ENCODE assay signal across 8 cellular contexts in genomic region chr5:43042626-43043399, GRCh38. TPM values are rescaled to one million over a fixed set of nuclear protein-coding genes. Genes with fewer than 3 reads are reported as not detected.
DNase-seq lines count a peak whose midpoint lies in the region; ATAC-seq and TF ChIP-seq lines count a peak whose summit lies in the region.

No MANE protein-coding gene starts in this region.

- H3K36me3 Mint-ChIP-seq in type B pancreatic cell: no peaks in the 10 kb centered on the region

- H3K36me3 ChIP-seq in neuron (ENCODE audit: insufficient read depth, low read length): no peaks in the 10 kb centered on the region

- H3K27ac Mint-ChIP-seq in type B pancreatic cell: peak overlapping the region; percentile 83

- peak overlapping the region; percentile 55 for H3K4me3 ChIP-seq in neuron (ENCODE audit: low read length)

- ATAC-seq in GM21360 (IDR thresholded peaks at IDR 0.05; ENCODE audit: unreplicated experiment): peak; percentile 7

- no peaks in the 10 kb centered on the region for H3K9me3 ChIP-seq in neuron (ENCODE audit: low read length)

- H3K4me1 ChIP-seq in neuron (ENCODE audit: insufficient read depth, low read length): peaks cover 10% of the 10 kb centered on the region

- no peaks in the 10 kb centered on the region for H3K27me3 ChIP-seq in neuron (ENCODE audit: insufficient read depth, low read length)

- H3K9me3 Mint-ChIP-seq in type B pancreatic cell: no peaks in the 10 kb centered on the region

- H2AFZ ChIP-seq in neuron (ENCODE audit: low read depth, low read length): peak overlapping the region; percentile 68

- peaks cover 21% of the 10 kb centered on the region for H3K4me1 Mint-ChIP-seq in type B pancreatic cell (ENCODE audit: unreplicated experiment)

- H3K27me3 Mint-ChIP-seq in type B pancreatic cell: peaks cover 87% of the 10 kb centered on the region

- peak; percentile 69 for DNase-seq in DMS 273 treated with DMSO at 0.1 percent for 48 hours (lab: John Stamatoyannopoulos, UW)
- peak in 75 of 76 experiments; percentile 13 to 93 (median 87) for DNase-seq in HUDEP-2 (lab: John Stamatoyannopoulos, UW; ENCODE audit: unreplicated experiment in 76 of 76)
- peak; percentile 47 for DNase-seq in OCI-M2 (lab: John Stamatoyannopoulos, UW; ENCODE audit: unreplicated experiment)
- peak; percentile 45 for DNase-seq in activated T-helper 1 cell treated with Interleukin-2 at 50 U/mL for 16 hours (ENCODE audit: low read depth)
- peak; percentile 75 for DNase-seq in fibroblast of peridontal ligament (ENCODE audit: extremely low read depth)
- DNase-seq in type B pancreatic cell (ENCODE audit: extremely low spot score, unreplicated experiment): no peak

- H3K4me3 Mint-ChIP-seq in type B pancreatic cell: peak overlapping the region; percentile 85

- TF ChIP-seq CTCF in type B pancreatic cell (conservative IDR thresholded peaks at IDR 0.05): no peak

RNA-seq across cellular contexts. Expression of gene ANXA2R, which starts 2.7 kb away (rescaled TPM):
- total RNA-seq in type B pancreatic cell (ENCODE audit: low replicate concordance): 0.34 and 0.74 TPM in 2 replicates
